In the genomic region with DNA sequence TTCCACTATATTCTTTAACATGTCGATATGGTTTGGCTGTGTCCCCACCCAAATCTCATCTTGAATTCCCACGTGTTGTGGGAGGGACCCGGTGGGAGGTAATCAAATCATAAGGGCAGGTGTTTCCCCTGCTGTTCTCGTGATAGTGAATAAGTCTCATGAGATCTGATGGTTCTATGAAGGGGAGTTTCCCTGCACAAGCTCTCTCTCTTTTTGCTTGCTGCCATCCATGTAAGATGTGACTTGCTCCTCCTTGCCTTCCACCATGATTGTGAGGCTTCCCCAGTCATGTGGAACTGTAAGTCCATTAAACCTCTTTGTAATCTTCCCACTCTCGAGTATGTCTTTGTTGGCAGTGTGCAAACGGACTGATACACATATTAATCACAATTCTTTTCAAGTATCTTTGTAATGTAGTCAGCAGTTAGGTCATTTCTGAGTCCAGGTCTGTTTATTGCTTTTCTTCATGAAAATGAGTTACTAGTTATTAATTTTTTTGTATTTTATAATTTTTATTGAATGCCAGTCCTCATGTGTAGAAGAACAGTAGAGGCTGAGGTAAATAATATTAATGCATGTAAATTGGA, we compare ENCODE assay signal across 8 cellular contexts. TPM values are rescaled to one million over a fixed set of nuclear protein-coding genes. Genes with fewer than 3 reads are reported as not detected.
"Had no signal": no experiment of that assay in that cellular context is flagged by ENCODE, and none has a peak within 500 bp of the region (broad histone marks: within the 10 kb centered on the region; RNA-seq: fewer than 3 reads in every experiment).

No MANE protein-coding gene starts in this region.

RNA-seq across cellular contexts. Expression of gene MAGEA11, which starts 19.1 kb away (rescaled TPM):
- total RNA-seq: OCI-LY7, PC-3, PC-9, Peyer's patch, Right ventricle myocardium inferior, Right ventricle myocardium superior, SJCRH30, SJSA1 had no signal
